8 cellular contexts compared by ENCODE assay signal in genomic region chr22:42581194-42581761, GRCh38. TPM values are rescaled to one million over a fixed set of nuclear protein-coding genes. Genes with fewer than 3 reads are reported as not detected.
DNase-seq lines count a peak whose midpoint lies in the region; ATAC-seq, FAIRE-seq and TF ChIP-seq lines count a peak whose summit lies in the region.
"Not testable (repeated sequence)": the region's sequence is repeated elsewhere in the genome, so short reads cannot be mapped to it uniquely, and the experiment has no call there.

No MANE protein-coding gene starts in this region.

- H3K9me3 ChIP-seq in A673 (ENCODE audit: low read depth, low read length, poor library complexity, severe bottlenecking); SU-DHL-6 (ENCODE audit: insufficient read depth, low read length); GM12878 (replicated peaks; ENCODE audit: control insufficient read depth, insufficient read depth, low read length); mesodermal cell (ENCODE audit: control insufficient read depth, low read length); skeletal muscle tissue (ENCODE audit: control insufficient read depth in 3 of 3, low read length in 3 of 3): not testable (repeated sequence)

- POLR2A ChIA-PET in A673 (lab: Charles Lee; ENCODE audit: low non-redundant PET): not testable (repeated sequence)
- POLR2A ChIA-PET in GM12878 (lab: Charles Lee): interaction anchor here (1.9 kb wide), 1 partner anchor 34 kb away, joined by 7 read pairs; the partner anchor contains the start of gene POLDIP3

- H3K9me2 ChIP-seq in SU-DHL-6 (replicated peaks; ENCODE audit: insufficient read depth, low read length): not testable (repeated sequence)

- not testable (repeated sequence) for TF ChIP-seq EP300 in GM12878 (IDR thresholded peaks at IDR 0.05; ENCODE audit: borderline replicate concordance in 1 of 2, control insufficient read depth in 1 of 2, low read depth in 2 of 2, low read length in 2 of 2)

- WGBS in GM12878 (ENCODE audit: insufficient coverage, insufficient replicate concordance, low lambda C conversion rate, missing lambda C conversion rate): 2% methylated on average over 8 of the region's 22 CpGs
- 0 to 1% methylated on average over 3 to 9 of the region's 22 CpGs for WGBS in mesodermal cell (ENCODE audit: insufficient coverage in 2 of 2), 2 experiments

- not testable (repeated sequence) for FAIRE-seq in GM12878 (lab: Jason Lieb, UNC)

- H3K27ac ChIP-seq in A673 (ENCODE audit: low read depth, low read length, poor library complexity, severe bottlenecking): peak overlapping the region; percentile 81
- peak overlapping the region; percentile 74 for H3K27ac ChIP-seq in SU-DHL-6 (ENCODE audit: low read depth, low read length)
- H3K27ac ChIP-seq in GM12878 (ENCODE audit: control insufficient read depth, insufficient read depth): peak overlapping the region; percentile 58
- not testable (repeated sequence) for H3K27ac ChIP-seq in mesodermal cell (ENCODE audit: low read depth, low read length, severe bottlenecking); skeletal muscle tissue (ENCODE audit: low read depth, low read length)

- ATAC-seq in GM19023 (IDR thresholded peaks at IDR 0.05; ENCODE audit: unreplicated experiment): peak; percentile 16
- peak; percentile 27 for ATAC-seq in HG03439 (IDR thresholded peaks at IDR 0.05; ENCODE audit: unreplicated experiment)
- peak; percentile 42 for ATAC-seq in GM12878

- H3K36me3 ChIP-seq in A673 (ENCODE audit: insufficient read depth, low read length, poor library complexity, severe bottlenecking) (peaks cover 60% of the 10 kb centered on the region), GM12878 (ENCODE audit: control insufficient read depth in 2 of 2, insufficient read depth in 2 of 2, low read length in 1 of 2) (peaks cover 10 to 26% of the 10 kb centered on the region in 2 experiments; a peak in 3 of 4 replicates), mesodermal cell (ENCODE audit: control insufficient read depth, insufficient read depth, low read length) (peaks cover 59% of the 10 kb centered on the region), skeletal muscle tissue (ENCODE audit: control insufficient read depth in 3 of 3, insufficient read depth in 3 of 3, low read length in 3 of 3) (peaks cover 38 to 42% (median 41%) of the 10 kb centered on the region in 3 donors)
- not testable (repeated sequence) for H3K36me3 ChIP-seq in SU-DHL-6 (ENCODE audit: low read length)

- in situ Hi-C loops in GM12878 (cut with MboI): not testable (repeated sequence)

- not testable (repeated sequence) for DNase-seq in A673 (ENCODE audit: low spot score); GM12878 (ENCODE audit: low read depth, low spot score); foreskin fibroblast

- H3K9ac ChIP-seq in SU-DHL-6 (ENCODE audit: low read length) (peak overlapping the region; percentile 96), GM12878 (ENCODE audit: control insufficient read depth, insufficient read depth, low read length) (peak overlapping the region; percentile 69), skeletal muscle tissue (ENCODE audit: low read depth in 1 of 3, low read length in 3 of 3) (peak overlapping the region; percentile 70 to 79 (median 72))

- CTCF ChIA-PET in A673 (lab: Charles Lee): interaction anchor here (0.6 kb wide), 1 partner anchor 14 kb away, joined by 3 read pairs; no protein-coding TSS in a partner anchor
- CTCF ChIA-PET in GM12878 (lab: Yijun Ruan, JAX): interaction anchor here (1.0 to 1.2 kb wide), 2 partner anchors 16 to 31 kb away, joined by 3 to 4 read pairs; no protein-coding TSS in a partner anchor

- TF ChIP-seq RAD21 in GM12878 (IDR thresholded peaks at IDR 0.05; ENCODE audit: insufficient read depth, low read depth, low read length): not testable (repeated sequence)

- SMC1A ChIA-PET in GM12878 (lab: Charles Lee; ENCODE audit: uncharacterized antibody, unreplicated experiment): interaction anchor here (1.4 to 1.7 kb wide), 2 partner anchors 31 to 63 kb away, joined by 3 to 4 read pairs; no protein-coding TSS in a partner anchor

- H3K4me2 ChIP-seq in SU-DHL-6 (ENCODE audit: low read depth, low read length, poor library complexity, severe bottlenecking) (peak overlapping the region; percentile 63), GM12878 (ENCODE audit: control insufficient read depth, insufficient read depth) (peak overlapping the region; percentile 77)

- not testable (repeated sequence) for H4K20me1 ChIP-seq in SU-DHL-6 (ENCODE audit: low read depth, low read length); GM12878 (ENCODE audit: control insufficient read depth, insufficient read depth)

- RAD21 ChIA-PET in GM12878 (lab: Charles Lee; ENCODE audit: unreplicated experiment): not testable (repeated sequence)

- H3K4me3 ChIP-seq in A673 (ENCODE audit: low read depth, low read length, poor library complexity, severe bottlenecking) (peak overlapping the region; percentile 74), SU-DHL-6 (ENCODE audit: insufficient read depth, low read length, poor library complexity, severe bottlenecking) (peak overlapping the region; percentile 83), GM12878 (peak overlapping the region; percentile 77), foreskin fibroblast (ENCODE audit: low read depth in 1 of 2, low read length in 2 of 2) (peak overlapping the region; percentile 65 to 72), mesodermal cell (ENCODE audit: extremely low read depth, insufficient read depth, low read length, poor library complexity, severe bottlenecking) (peak overlapping the region; percentile 66), skeletal muscle tissue (ENCODE audit: low read length in 3 of 3) (peak overlapping the region; percentile 67 to 78 (median 73))

- H3K79me2 ChIP-seq in SU-DHL-6 (ENCODE audit: insufficient read depth, low read length) (peaks cover 19% of the 10 kb centered on the region), GM12878 (ENCODE audit: control insufficient read depth, insufficient read depth, low read length) (peaks cover 16% of the 10 kb centered on the region)

- not testable (repeated sequence) for TF ChIP-seq POLR2A in GM12878 (IDR thresholded peaks at IDR 0.05; ENCODE audit: low read depth, low read length)

- H3K4me1 ChIP-seq in A673 (ENCODE audit: insufficient read depth, low read length, poor library complexity, severe bottlenecking); GM12878 (ENCODE audit: control insufficient read depth, insufficient read depth, low read length); mesodermal cell (ENCODE audit: control insufficient read depth, insufficient read depth, low read length, poor library complexity, severe bottlenecking); skeletal muscle tissue (ENCODE audit: control insufficient read depth in 3 of 3, insufficient read depth in 3 of 3, low read length in 3 of 3): not testable (repeated sequence)

- not testable (repeated sequence) for TF ChIP-seq CTCF in A673 (conservative IDR thresholded peaks at IDR 0.05; ENCODE audit: low read depth, low read length); SU-DHL-6 (IDR thresholded peaks at IDR 0.05; ENCODE audit: insufficient read depth, low read length, poor library complexity, severe bottlenecking); GM12878 (IDR thresholded peaks at IDR 0.05 in 2 of 3, conservative IDR thresholded peaks at IDR 0.05 in 1 of 3; ENCODE audit: control insufficient read depth in 2 of 3, extremely low read depth in 1 of 3, insufficient read depth in 1 of 3, low read depth in 3 of 3, low read length in 3 of 3); foreskin fibroblast (IDR thresholded peaks at IDR 0.05; ENCODE audit: low read depth, low read length)

- H2AFZ ChIP-seq in SU-DHL-6 (ENCODE audit: low read depth, low read length, severe bottlenecking): peak overlapping the region; percentile 48
- not testable (repeated sequence) for H2AFZ ChIP-seq in GM12878 (ENCODE audit: control insufficient read depth, low read depth, low read length)

- intact Hi-C loops in A673 (cut with micrococcal nuclease; ENCODE audit: unreplicated experiment); GM12878 (cut with micrococcal nuclease; ENCODE audit: unreplicated experiment): not testable (repeated sequence)

- BruUV-seq in A673 (replicated peaks; lab: Mats Ljungman, UMichigan) (TSS peak; percentile 50), GM12878 (replicated peaks; lab: Mats Ljungman, UMichigan) (TSS peak; percentile 48)

- peaks cover 14% of the 10 kb centered on the region; the same call in 1 of the 2 replicates for H3F3A ChIP-seq in SU-DHL-6 (ENCODE audit: insufficient read depth)

- not testable (repeated sequence) for H3K27me3 ChIP-seq in A673 (replicated peaks; ENCODE audit: insufficient read depth, low read depth, low read length, poor library complexity); SU-DHL-6 (ENCODE audit: low read length); GM12878 (replicated peaks in 1 of 2; ENCODE audit: control insufficient read depth in 2 of 2, insufficient read depth in 2 of 2, low read length in 1 of 2); skeletal muscle tissue (ENCODE audit: control insufficient read depth in 3 of 3, insufficient read depth in 3 of 3, low read length in 3 of 3)

RNA-seq across cellular contexts. Expression of gene SERHL2, which starts 27.5 kb away (rescaled TPM):
- total RNA-seq in A673 (2021) (0.49 and 0.96 TPM in 2 replicates), GM12878 (2014; rRNA removed) (1.3 and 2.0 TPM in 2 replicates), GM12878 (2014; rRNA removed; fragmentation: Illumina TruSeq; extraction: Trizol) (0.64 and 1.1 TPM in 2 replicates), GM12878 (2021) (0.69 and 1.0 TPM in 2 replicates), skeletal muscle tissue (2.6 TPM)
- total RNA-seq in GM12878 (2013; cell fraction: nucleolus; rRNA removed): 2.4 and 3.3 TPM in 2 replicates
- polyA plus RNA-seq in GM12878 (2011; ENCODE audit: low read depth): 0.80 TPM
- polyA plus RNA-seq in GM12878 (2011; rRNA removed) (0.97 and 1.6 TPM in 2 replicates), GM12878 (2014; fragmentation: Illumina TruSeq; extraction: Trizol) (1.1 and 3.6 TPM in 2 replicates), GM12878 (2014; fragmentation: Nextera tagmentation; extraction: Ambion mirVana) (under 1 TPM; 0.63 to 0.93 TPM), GM12878 (2014; rRNA removed) (1.3 TPM in 2 replicates), GM12878 (2016; fragmentation: Nextera tagmentation; extraction: Ambion mirVana) (1 to 10 TPM; 1.7 to 1.8 TPM)
- polyA plus RNA-seq in GM12878 (2011; cell fraction: cytosol; rRNA removed): 0.63 and 1.5 TPM in 2 replicates
- polyA plus RNA-seq in GM12878 (2011; cell fraction: nucleus; rRNA removed): 1.4 and 1.6 TPM in 2 replicates
- polyA plus RNA-seq in GM12878 (2012): 0.90 and 1.1 TPM in 2 replicates
- polyA minus RNA-seq in GM12878 (2011; rRNA and poly(A)+ RNA removed): 0.73 and 1.8 TPM in 2 replicates
- polyA minus RNA-seq in GM12878 (2011; cell fraction: cytosol; rRNA and poly(A)+ RNA removed): not detected in 2 replicates
- not detected in 2 replicates for polyA minus RNA-seq in GM12878 (2011; cell fraction: nucleus; rRNA and poly(A)+ RNA removed)
- polyA plus RNA-seq in mesodermal cell (2013, experiment 1 of 2): 4.3 TPM
- polyA plus RNA-seq in mesodermal cell (2013, experiment 2 of 2): 3.9 TPM

RNA-seq across cellular contexts. Expression of gene POLDIP3, which starts 33.4 kb away (rescaled TPM):
- 131 and 134 TPM in 2 replicates for total RNA-seq in A673 (2021)
- 25.8 and 29.0 TPM in 2 replicates for total RNA-seq in GM12878 (2013; cell fraction: nucleolus; rRNA removed)
- 32.9 and 38.9 TPM in 2 replicates for total RNA-seq in GM12878 (2014; rRNA removed)
- 25.9 and 27.0 TPM in 2 replicates for total RNA-seq in GM12878 (2014; rRNA removed; fragmentation: Illumina TruSeq; extraction: Trizol)
- 54.1 and 55.9 TPM in 2 replicates for total RNA-seq in GM12878 (2021)
- 37.9 TPM for polyA plus RNA-seq in GM12878 (2011; ENCODE audit: low read depth)
- 35.6 and 54.2 TPM in 2 replicates for polyA plus RNA-seq in GM12878 (2011; rRNA removed)
- 41.6 and 47.6 TPM in 2 replicates for polyA plus RNA-seq in GM12878 (2011; cell fraction: cytosol; rRNA removed)
- 54.4 and 62.1 TPM in 2 replicates for polyA plus RNA-seq in GM12878 (2011; cell fraction: nucleus; rRNA removed)
- polyA plus RNA-seq in GM12878 (2012): 39.1 and 43.5 TPM in 2 replicates
- 43.3 and 52.6 TPM in 2 replicates for polyA plus RNA-seq in GM12878 (2014; fragmentation: Illumina TruSeq; extraction: Trizol)
- polyA plus RNA-seq in GM12878 (2014; fragmentation: Nextera tagmentation; extraction: Ambion mirVana): 10 to 100 TPM; 14.8 to 19.3 TPM
- 46.4 and 49.3 TPM in 2 replicates for polyA plus RNA-seq in GM12878 (2014; rRNA removed)
- 10 to 100 TPM; 60.1 to 60.2 TPM for polyA plus RNA-seq in GM12878 (2016; fragmentation: Nextera tagmentation; extraction: Ambion mirVana)
- 33.2 and 42.9 TPM in 2 replicates for polyA minus RNA-seq in GM12878 (2011; rRNA and poly(A)+ RNA removed)
- 13.8 and 18.2 TPM in 2 replicates for polyA minus RNA-seq in GM12878 (2011; cell fraction: cytosol; rRNA and poly(A)+ RNA removed)
- 14.7 and 20.4 TPM in 2 replicates for polyA minus RNA-seq in GM12878 (2011; cell fraction: nucleus; rRNA and poly(A)+ RNA removed)
- 68.9 TPM for polyA plus RNA-seq in mesodermal cell (2013, experiment 1 of 2)
- 57.8 TPM for polyA plus RNA-seq in mesodermal cell (2013, experiment 2 of 2)
- 22.4 TPM for total RNA-seq in skeletal muscle tissue

RNA-seq across cellular contexts. Expression of gene ATP5MGL, which starts 59.1 kb away (rescaled TPM):
- total RNA-seq in A673 (2021) (1.2 and 1.9 TPM in 2 replicates), GM12878 (2014; rRNA removed) (0.22 and 0.40 TPM in 2 replicates), GM12878 (2014; rRNA removed; fragmentation: Illumina TruSeq; extraction: Trizol) (0.85 TPM in 1 of 2 replicates, not detected in the other), GM12878 (2021) (0.43 and 0.46 TPM in 2 replicates), skeletal muscle tissue (not detected)
- 4.9 and 7.6 TPM in 2 replicates for total RNA-seq in GM12878 (2013; cell fraction: nucleolus; rRNA removed)
- polyA plus RNA-seq in GM12878 (2011; ENCODE audit: low read depth): not detected
- polyA plus RNA-seq in GM12878 (2011; rRNA removed) (0.23 and 0.26 TPM in 2 replicates), GM12878 (2014; fragmentation: Illumina TruSeq; extraction: Trizol) (not detected in 2 replicates), GM12878 (2014; fragmentation: Nextera tagmentation; extraction: Ambion mirVana) (under 1 TPM; 0.24 to 0.60 TPM), GM12878 (2014; rRNA removed) (not detected in 2 replicates), GM12878 (2016; fragmentation: Nextera tagmentation; extraction: Ambion mirVana) (under 1 TPM; 0.47 to 0.71 TPM)
- not detected in 2 replicates for polyA plus RNA-seq in GM12878 (2011; cell fraction: cytosol; rRNA removed)
- polyA plus RNA-seq in GM12878 (2011; cell fraction: nucleus; rRNA removed): 0.51 and 0.52 TPM in 2 replicates
- not detected in 2 replicates for polyA plus RNA-seq in GM12878 (2012)
- polyA minus RNA-seq in GM12878 (2011; rRNA and poly(A)+ RNA removed): 1.6 and 2.0 TPM in 2 replicates
- not detected in 2 replicates for polyA minus RNA-seq in GM12878 (2011; cell fraction: cytosol; rRNA and poly(A)+ RNA removed)
- polyA minus RNA-seq in GM12878 (2011; cell fraction: nucleus; rRNA and poly(A)+ RNA removed): 3.0 and 3.5 TPM in 2 replicates
- polyA plus RNA-seq in mesodermal cell (2013, experiment 1 of 2): not detected
- not detected for polyA plus RNA-seq in mesodermal cell (2013, experiment 2 of 2)
